1 cellular context compared by ENCODE assay signal in the genomic region with DNA sequence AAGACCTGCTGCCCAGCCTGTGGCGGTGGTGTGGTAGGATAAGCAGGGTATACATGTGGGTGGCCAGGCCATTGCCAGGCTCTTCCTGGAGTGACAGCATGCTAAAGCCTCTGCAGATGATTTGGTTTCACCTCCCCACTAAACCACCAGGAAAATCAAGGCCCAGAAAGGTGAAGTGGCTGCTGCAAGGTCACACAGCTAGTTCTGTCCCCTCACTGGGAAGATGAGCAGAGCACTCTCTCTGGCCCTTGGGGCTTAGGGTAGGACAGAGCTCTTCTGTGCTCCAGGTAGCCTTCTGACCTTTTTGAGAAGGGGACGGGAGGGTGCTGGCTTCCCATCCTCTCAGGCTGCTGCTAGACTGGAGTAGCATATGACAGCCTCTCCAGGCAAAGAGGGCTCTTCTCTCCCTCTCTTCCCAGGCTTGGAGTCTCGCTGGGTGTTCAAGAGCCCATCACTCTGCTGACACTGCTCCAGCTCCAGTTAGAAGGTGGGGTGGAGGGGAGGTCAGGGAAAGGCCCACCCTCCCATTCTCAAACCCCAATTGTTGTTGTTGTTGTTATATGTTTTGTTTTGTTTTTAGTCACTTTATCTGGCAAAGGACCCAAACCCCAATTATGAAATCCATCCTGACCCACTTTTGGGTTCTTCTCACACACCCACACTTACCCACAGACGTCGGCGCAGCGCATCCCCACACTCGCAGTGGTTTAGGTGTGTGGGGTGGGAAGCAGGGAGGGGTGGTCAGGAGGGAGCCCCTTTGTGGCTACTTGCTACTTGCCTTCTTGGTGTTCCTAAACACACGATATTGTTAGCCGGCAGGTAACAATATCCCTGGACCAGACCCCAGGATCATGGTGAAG.
TF ChIP-seq lines count a peak whose summit lies in the region.

No MANE protein-coding gene starts in this region.

TF ChIP-seq in H1, 55 proteins besides CTCF, POLR2A, EP300 and RAD21:
- TF ChIP-seq NRF1 (IDR thresholded peaks at IDR 0.05; ENCODE audit: low read depth, low read length) = no peak
- TF ChIP-seq KDM4A (IDR thresholded peaks at IDR 0.05; ENCODE audit: low read depth, low read length, severe bottlenecking) = no peak
- no peak for TF ChIP-seq CTBP2 (IDR thresholded peaks at IDR 0.05; ENCODE audit: borderline replicate concordance, insufficient read depth, insufficient read length, low read length)
- TF ChIP-seq SP2 (IDR thresholded peaks at IDR 0.05; ENCODE audit: low read length) = no peak
- TF ChIP-seq, protein P1, sequence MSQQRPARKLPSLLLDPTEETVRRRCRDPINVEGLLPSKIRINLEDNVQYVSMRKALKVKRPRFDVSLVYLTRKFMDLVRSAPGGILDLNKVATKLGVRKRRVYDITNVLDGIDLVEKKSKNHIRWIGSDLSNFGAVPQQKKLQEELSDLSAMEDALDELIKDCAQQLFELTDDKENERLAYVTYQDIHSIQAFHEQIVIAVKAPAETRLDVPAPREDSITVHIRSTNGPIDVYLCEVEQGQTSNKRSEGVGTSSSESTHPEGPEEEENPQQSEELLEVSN (IDR thresholded peaks at IDR 0.05) = no peak
- no peak for TF ChIP-seq HDAC2 (IDR thresholded peaks at IDR 0.05; ENCODE audit: borderline replicate concordance in 1 of 2, low read depth in 2 of 2, low read length in 2 of 2)
- TF ChIP-seq ZNF274 (IDR thresholded peaks at IDR 0.05; ENCODE audit: borderline replicate concordance, extremely low read depth, low read length) = no peak
- TF ChIP-seq, protein P2, sequence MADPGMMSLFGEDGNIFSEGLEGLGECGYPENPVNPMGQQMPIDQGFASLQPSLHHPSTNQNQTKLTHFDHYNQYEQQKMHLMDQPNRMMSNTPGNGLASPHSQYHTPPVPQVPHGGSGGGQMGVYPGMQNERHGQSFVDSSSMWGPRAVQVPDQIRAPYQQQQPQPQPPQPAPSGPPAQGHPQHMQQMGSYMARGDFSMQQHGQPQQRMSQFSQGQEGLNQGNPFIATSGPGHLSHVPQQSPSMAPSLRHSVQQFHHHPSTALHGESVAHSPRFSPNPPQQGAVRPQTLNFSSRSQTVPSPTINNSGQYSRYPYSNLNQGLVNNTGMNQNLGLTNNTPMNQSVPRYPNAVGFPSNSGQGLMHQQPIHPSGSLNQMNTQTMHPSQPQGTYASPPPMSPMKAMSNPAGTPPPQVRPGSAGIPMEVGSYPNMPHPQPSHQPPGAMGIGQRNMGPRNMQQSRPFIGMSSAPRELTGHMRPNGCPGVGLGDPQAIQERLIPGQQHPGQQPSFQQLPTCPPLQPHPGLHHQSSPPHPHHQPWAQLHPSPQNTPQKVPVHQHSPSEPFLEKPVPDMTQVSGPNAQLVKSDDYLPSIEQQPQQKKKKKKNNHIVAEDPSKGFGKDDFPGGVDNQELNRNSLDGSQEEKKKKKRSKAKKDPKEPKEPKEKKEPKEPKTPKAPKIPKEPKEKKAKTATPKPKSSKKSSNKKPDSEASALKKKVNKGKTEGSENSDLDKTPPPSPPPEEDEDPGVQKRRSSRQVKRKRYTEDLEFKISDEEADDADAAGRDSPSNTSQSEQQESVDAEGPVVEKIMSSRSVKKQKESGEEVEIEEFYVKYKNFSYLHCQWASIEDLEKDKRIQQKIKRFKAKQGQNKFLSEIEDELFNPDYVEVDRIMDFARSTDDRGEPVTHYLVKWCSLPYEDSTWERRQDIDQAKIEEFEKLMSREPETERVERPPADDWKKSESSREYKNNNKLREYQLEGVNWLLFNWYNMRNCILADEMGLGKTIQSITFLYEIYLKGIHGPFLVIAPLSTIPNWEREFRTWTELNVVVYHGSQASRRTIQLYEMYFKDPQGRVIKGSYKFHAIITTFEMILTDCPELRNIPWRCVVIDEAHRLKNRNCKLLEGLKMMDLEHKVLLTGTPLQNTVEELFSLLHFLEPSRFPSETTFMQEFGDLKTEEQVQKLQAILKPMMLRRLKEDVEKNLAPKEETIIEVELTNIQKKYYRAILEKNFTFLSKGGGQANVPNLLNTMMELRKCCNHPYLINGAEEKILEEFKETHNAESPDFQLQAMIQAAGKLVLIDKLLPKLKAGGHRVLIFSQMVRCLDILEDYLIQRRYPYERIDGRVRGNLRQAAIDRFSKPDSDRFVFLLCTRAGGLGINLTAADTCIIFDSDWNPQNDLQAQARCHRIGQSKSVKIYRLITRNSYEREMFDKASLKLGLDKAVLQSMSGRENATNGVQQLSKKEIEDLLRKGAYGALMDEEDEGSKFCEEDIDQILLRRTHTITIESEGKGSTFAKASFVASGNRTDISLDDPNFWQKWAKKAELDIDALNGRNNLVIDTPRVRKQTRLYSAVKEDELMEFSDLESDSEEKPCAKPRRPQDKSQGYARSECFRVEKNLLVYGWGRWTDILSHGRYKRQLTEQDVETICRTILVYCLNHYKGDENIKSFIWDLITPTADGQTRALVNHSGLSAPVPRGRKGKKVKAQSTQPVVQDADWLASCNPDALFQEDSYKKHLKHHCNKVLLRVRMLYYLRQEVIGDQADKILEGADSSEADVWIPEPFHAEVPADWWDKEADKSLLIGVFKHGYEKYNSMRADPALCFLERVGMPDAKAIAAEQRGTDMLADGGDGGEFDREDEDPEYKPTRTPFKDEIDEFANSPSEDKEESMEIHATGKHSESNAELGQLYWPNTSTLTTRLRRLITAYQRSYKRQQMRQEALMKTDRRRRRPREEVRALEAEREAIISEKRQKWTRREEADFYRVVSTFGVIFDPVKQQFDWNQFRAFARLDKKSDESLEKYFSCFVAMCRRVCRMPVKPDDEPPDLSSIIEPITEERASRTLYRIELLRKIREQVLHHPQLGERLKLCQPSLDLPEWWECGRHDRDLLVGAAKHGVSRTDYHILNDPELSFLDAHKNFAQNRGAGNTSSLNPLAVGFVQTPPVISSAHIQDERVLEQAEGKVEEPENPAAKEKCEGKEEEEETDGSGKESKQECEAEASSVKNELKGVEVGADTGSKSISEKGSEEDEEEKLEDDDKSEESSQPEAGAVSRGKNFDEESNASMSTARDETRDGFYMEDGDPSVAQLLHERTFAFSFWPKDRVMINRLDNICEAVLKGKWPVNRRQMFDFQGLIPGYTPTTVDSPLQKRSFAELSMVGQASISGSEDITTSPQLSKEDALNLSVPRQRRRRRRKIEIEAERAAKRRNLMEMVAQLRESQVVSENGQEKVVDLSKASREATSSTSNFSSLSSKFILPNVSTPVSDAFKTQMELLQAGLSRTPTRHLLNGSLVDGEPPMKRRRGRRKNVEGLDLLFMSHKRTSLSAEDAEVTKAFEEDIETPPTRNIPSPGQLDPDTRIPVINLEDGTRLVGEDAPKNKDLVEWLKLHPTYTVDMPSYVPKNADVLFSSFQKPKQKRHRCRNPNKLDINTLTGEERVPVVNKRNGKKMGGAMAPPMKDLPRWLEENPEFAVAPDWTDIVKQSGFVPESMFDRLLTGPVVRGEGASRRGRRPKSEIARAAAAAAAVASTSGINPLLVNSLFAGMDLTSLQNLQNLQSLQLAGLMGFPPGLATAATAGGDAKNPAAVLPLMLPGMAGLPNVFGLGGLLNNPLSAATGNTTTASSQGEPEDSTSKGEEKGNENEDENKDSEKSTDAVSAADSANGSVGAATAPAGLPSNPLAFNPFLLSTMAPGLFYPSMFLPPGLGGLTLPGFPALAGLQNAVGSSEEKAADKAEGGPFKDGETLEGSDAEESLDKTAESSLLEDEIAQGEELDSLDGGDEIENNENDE (IDR thresholded peaks at IDR 0.05; ENCODE audit: insufficient replicate concordance, low read length) = no peak
- no peak for TF ChIP-seq SRF (IDR thresholded peaks at IDR 0.05; ENCODE audit: low read depth, low read length)
- no peak for TF ChIP-seq MAFK (IDR thresholded peaks at IDR 0.05; ENCODE audit: low read depth, low read length)
- TF ChIP-seq JUND (IDR thresholded peaks at IDR 0.05; ENCODE audit: low read length) = no peak
- no peak for TF ChIP-seq TEAD4 (IDR thresholded peaks at IDR 0.05; ENCODE audit: low read depth, low read length)
- TF ChIP-seq POLR2AphosphoS5 (IDR thresholded peaks at IDR 0.05; ENCODE audit: low read depth, low read length) = no peak
- no peak for TF ChIP-seq SIX5 (IDR thresholded peaks at IDR 0.05; ENCODE audit: low read depth, low read length)
- TF ChIP-seq CBX5 (IDR thresholded peaks at IDR 0.05; ENCODE audit: low read depth, low read length) = no peak
- no peak for TF ChIP-seq SP1 (IDR thresholded peaks at IDR 0.05; ENCODE audit: low read depth, low read length)
- TF ChIP-seq, protein P3, sequence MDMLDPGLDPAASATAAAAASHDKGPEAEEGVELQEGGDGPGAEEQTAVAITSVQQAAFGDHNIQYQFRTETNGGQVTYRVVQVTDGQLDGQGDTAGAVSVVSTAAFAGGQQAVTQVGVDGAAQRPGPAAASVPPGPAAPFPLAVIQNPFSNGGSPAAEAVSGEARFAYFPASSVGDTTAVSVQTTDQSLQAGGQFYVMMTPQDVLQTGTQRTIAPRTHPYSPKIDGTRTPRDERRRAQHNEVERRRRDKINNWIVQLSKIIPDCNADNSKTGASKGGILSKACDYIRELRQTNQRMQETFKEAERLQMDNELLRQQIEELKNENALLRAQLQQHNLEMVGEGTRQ (IDR thresholded peaks at IDR 0.05; ENCODE audit: low read length) = no peak
- no peak for TF ChIP-seq CBX8 (IDR thresholded peaks at IDR 0.05; ENCODE audit: borderline replicate concordance, low read depth, low read length)
- no peak for TF ChIP-seq PHF8 (conservative IDR thresholded peaks at IDR 0.05; ENCODE audit: low read depth, low read length)
TF ChIP-seq in H1: peak in this region for 0.
